Comparison of ENCODE assay signal across 17 cellular contexts in genomic region chr2:11168488-11168887, GRCh38. TPM values are rescaled to one million over a fixed set of nuclear protein-coding genes. Genes with fewer than 3 reads are reported as not detected.
DNase-seq lines count a peak whose midpoint lies in the region; ATAC-seq, FAIRE-seq and TF ChIP-seq lines count a peak whose summit lies in the region.
"Had no signal": no experiment of that assay in that cellular context is flagged by ENCODE, and none has a peak within 500 bp of the region (broad histone marks: within the 10 kb centered on the region; RNA-seq: fewer than 3 reads in every experiment).

No MANE protein-coding gene starts in this region.

- H3K79me2 ChIP-seq in H1 (ENCODE audit: control insufficient read depth in 1 of 2, insufficient read depth in 2 of 2, low read length in 2 of 2), result no peaks in the 10 kb centered on the region

- H3K23ac ChIP-seq in H1 (ENCODE audit: insufficient read length), result no peak overlapping the region

- no peaks in the 10 kb centered on the region for H3K79me1 ChIP-seq in H1 (ENCODE audit: low read depth, low read length)

- no peaks in the 10 kb centered on the region for H3K27me3 ChIP-seq in HL-60 (ENCODE audit: insufficient read depth, poor library complexity, severe bottlenecking)
- H3K27me3 ChIP-seq in H1 (replicated peaks in 1 of 4; ENCODE audit: control insufficient read depth in 3 of 4, extremely low read depth in 1 of 4, insufficient read depth in 3 of 4, low read length in 3 of 4), result no peaks in the 10 kb centered on the region
- no peaks in the 10 kb centered on the region for H3K27me3 ChIP-seq in spleen (replicated peaks in 1 of 7)
- H3K27me3 ChIP-seq in A673 (replicated peaks; ENCODE audit: insufficient read depth, low read depth, low read length, poor library complexity), result no peaks in the 10 kb centered on the region
- H3K27me3 ChIP-seq: BE2C had no signal

- no peak overlapping the region for H4K5ac ChIP-seq in H1 (ENCODE audit: insufficient read length, low read depth, low read length)

- H3K18ac ChIP-seq in H1 (ENCODE audit: extremely low read depth, low read length), result no peak overlapping the region

- intact Hi-C loops in spleen (cut with DNase I; ENCODE audit: low total_unique reads), result no loop called here
- intact Hi-C loops in A673 (cut with micrococcal nuclease; ENCODE audit: unreplicated experiment), result no loop called here

- peak; percentile 51 to 54 for DNase-seq in HL-60 (ENCODE audit: low read depth in 1 of 2, low spot score in 1 of 2)
- DNase-seq in SKM-1 (lab: John Stamatoyannopoulos, UW; ENCODE audit: unreplicated experiment), result peak; percentile 30
- DNase-seq in H1 (ENCODE audit: low read depth in 1 of 2, low spot score in 2 of 2), result no peak
- DNase-seq in spleen, result peak; percentile 69
- no peak for DNase-seq in A673 (ENCODE audit: low spot score)
- DNase-seq in stimulated activated CD4-positive, alpha-beta T cell treated with anti-CD3 and anti-CD28 coated beads, Interleukin-4, amount 100 ng/mL, for 24 hours, result no peak
- DNase-seq in activated T-cell treated with anti-CD3 and anti-CD28 coated beads, Interleukin-2, amount 50 U/mL, for 4 hours, result no peak
- DNase-seq: BE2C; CD8-positive, alpha-beta T cell; DMS79 treated with DMSO at 0.1 percent for 48 hours; GF-D8; Kasumi-1; NCI-H1436 treated with DMSO at 0.1 percent for 48 hours; NCI-H2107; PC-3 had no signal

- no peaks in the 10 kb centered on the region for H3K23me2 ChIP-seq in H1 (ENCODE audit: low read depth, low read length)

- no peak overlapping the region for H2AFZ ChIP-seq in H1 (ENCODE audit: low read length)

- H3K4me3 ChIP-seq in HL-60 (replicated peaks; ENCODE audit: insufficient read depth, low read length), result no peak overlapping the region
- H3K4me3 ChIP-seq in H1 (ENCODE audit: extremely low read depth in 1 of 4, insufficient read depth in 2 of 4, low read depth in 3 of 4, low read length in 4 of 4), result no peak overlapping the region
- no peak overlapping the region for H3K4me3 ChIP-seq in spleen
- H3K4me3 ChIP-seq in A673 (ENCODE audit: low read depth, low read length, poor library complexity, severe bottlenecking), result no peak overlapping the region

- no peak overlapping the region for H2BK12ac ChIP-seq in H1 (ENCODE audit: low read depth, low read length)

- no peak for FAIRE-seq in H1 (lab: Jason Lieb, UNC)
- FAIRE-seq: D721Med, H54 had no signal

- ATAC-seq in activated T-cell treated with anti-CD3 and anti-CD28 coated beads, Interleukin-2, amount 50 U/mL, for 4 hours, result no peak
- ATAC-seq: CD8-positive, alpha-beta T cell; PC-3 had no signal

- H3K4me1 ChIP-seq in H1 (replicated peaks in 1 of 4; ENCODE audit: control insufficient read depth in 3 of 4, insufficient read depth in 4 of 4, low read length in 3 of 4) (no peaks in the 10 kb centered on the region), spleen (peaks cover 0 to 6% (median 0%) of the 10 kb centered on the region in 6 donors), A673 (ENCODE audit: insufficient read depth, low read length, poor library complexity, severe bottlenecking) (no peaks in the 10 kb centered on the region)
- H3K4me1 ChIP-seq: BE2C had no signal

- H3K4me3 Mint-ChIP-seq in activated T-cell treated with anti-CD3 and anti-CD28 coated beads, Interleukin-2, amount 50 U/mL, for 4 hours, result no peak overlapping the region
- H3K4me3 Mint-ChIP-seq: CD8-positive, alpha-beta T cell had no signal

- no peak overlapping the region for H2BK15ac ChIP-seq in H1 (ENCODE audit: low read length)

- peak overlapping the region; percentile 35; the same call in 1 of the 2 replicates for H4K8ac ChIP-seq in H1 (ENCODE audit: extremely low read depth, insufficient read depth, low read length)

- no peak overlapping the region for H2BK5ac ChIP-seq in H1 (ENCODE audit: low read depth, low read length)

- H3K36me3 Mint-ChIP-seq in activated T-cell treated with anti-CD3 and anti-CD28 coated beads, Interleukin-2, amount 50 U/mL, for 4 hours (ENCODE audit: insufficient read depth), result peaks cover 7% of the 10 kb centered on the region

- POLR2A ChIA-PET in H1 (lab: Charles Lee; ENCODE audit: partially characterized antibody) (interaction anchor here (0.7 kb wide), 1 partner anchor 333 kb away, joined by 5 read pairs; no protein-coding TSS in a partner anchor), A673 (lab: Charles Lee; ENCODE audit: low non-redundant PET) (no interaction called here)

- TF ChIP-seq RAD21 in H1 (IDR thresholded peaks at IDR 0.05 in 1 of 2, conservative IDR thresholded peaks at IDR 0.05 in 1 of 2; ENCODE audit: low read depth in 2 of 2, low read length in 2 of 2), result no peak

- TF ChIP-seq POLR2A in H1 (IDR thresholded peaks at IDR 0.05; ENCODE audit: control extremely low read depth in 1 of 2, low read depth in 2 of 2, low read length in 2 of 2) (no peak), spleen (IDR thresholded peaks at IDR 0.05) (no peak)

- H3K27me3 Mint-ChIP-seq in activated T-cell treated with anti-CD3 and anti-CD28 coated beads, Interleukin-2, amount 50 U/mL, for 4 hours (ENCODE audit: low read depth), result no peaks in the 10 kb centered on the region

- no peaks in the 10 kb centered on the region for H3K4me1 Mint-ChIP-seq in activated T-cell treated with anti-CD3 and anti-CD28 coated beads, Interleukin-2, amount 50 U/mL, for 4 hours (ENCODE audit: low read depth)

- no peak overlapping the region for H3K4ac ChIP-seq in H1 (replicated peaks; ENCODE audit: insufficient read length, low read depth, low read length)

- CTCF ChIA-PET in H1 (lab: Charles Lee; ENCODE audit: partially characterized antibody), result interaction anchor here (0.6 to 1.8 kb wide), 9 partner anchors 9 to 243 kb away, joined by 3 to 13 read pairs (median 3); partner anchors contain the start of gene SLC66A3
- CTCF ChIA-PET in A673 (lab: Charles Lee), result interaction anchor here (0.5 kb wide), 2 partner anchors 13 to 244 kb away, joined by 3 to 8 read pairs; no protein-coding TSS in a partner anchor

- WGBS in H1 (ENCODE audit: extremely low coverage in 1 of 2, insufficient coverage in 1 of 2, insufficient read length in 1 of 2, insufficient replicate concordance in 2 of 2, low coverage in 1 of 2, low lambda C conversion rate in 2 of 2, missing lambda C conversion rate in 1 of 2), 2 experiments, result 80% methylated on average over 9 of the region's 9 CpGs; no CpG with 5 or more reads in 1 of the 2 experiments
- WGBS in spleen, 5 donors, result 73 to 88% (median 85%) methylated on average over 9 of the region's 9 CpGs

- no peak overlapping the region for H3K56ac ChIP-seq in H1 (replicated peaks; ENCODE audit: insufficient read length, low read depth, low read length)

- no peaks in the 10 kb centered on the region for H4K20me1 ChIP-seq in H1 (replicated peaks in 1 of 2; ENCODE audit: control insufficient read depth in 1 of 2, insufficient read depth in 2 of 2, low read length in 2 of 2)

- no peak overlapping the region for H3K4me2 ChIP-seq in H1 (ENCODE audit: insufficient read depth in 1 of 2, low read depth in 2 of 2, low read length in 2 of 2)

- H3K27ac ChIP-seq in HL-60 (replicated peaks) (no peak overlapping the region), H1 (ENCODE audit: low read depth, low read length) (no peak overlapping the region), spleen (peak overlapping the region in 5 of 8 donors; percentile 49 to 77 (median 66)), A673 (ENCODE audit: low read depth, low read length, poor library complexity, severe bottlenecking) (no peak overlapping the region)

- no TSS peak for BruUV-seq in A673 (replicated peaks; lab: Mats Ljungman, UMichigan)

- no peak for TF ChIP-seq EP300 in H1 (IDR thresholded peaks at IDR 0.05; ENCODE audit: borderline replicate concordance in 1 of 2, low read depth in 2 of 2, low read length in 2 of 2)

- H3K36me3 ChIP-seq in H1 (ENCODE audit: control insufficient read depth in 2 of 4, insufficient read depth in 4 of 4, low read length in 3 of 4) (no peaks in the 10 kb centered on the region), spleen (peaks cover 0 to 21% (median 0%) of the 10 kb centered on the region in 6 donors), A673 (ENCODE audit: insufficient read depth, low read length, poor library complexity, severe bottlenecking) (no peaks in the 10 kb centered on the region)
- H3K36me3 ChIP-seq: BE2C had no signal

- no peak overlapping the region for H3K14ac ChIP-seq in H1 (ENCODE audit: insufficient read length)

- H4K91ac ChIP-seq in H1 (replicated peaks; ENCODE audit: insufficient read length, low read length), result no peak overlapping the region

- TF ChIP-seq CTCF in HL-60 (IDR thresholded peaks at IDR 0.05; ENCODE audit: insufficient read depth, low read length), result no peak
- TF ChIP-seq CTCF in H1 (IDR thresholded peaks at IDR 0.05; ENCODE audit: control extremely low read depth in 1 of 3, insufficient read depth in 1 of 3, low read depth in 1 of 3, low read length in 3 of 3), result no peak
- TF ChIP-seq CTCF in spleen (IDR thresholded peaks at IDR 0.05 in 8 of 11, conservative IDR thresholded peaks at IDR 0.05 in 3 of 11), result no peak
- no peak for TF ChIP-seq CTCF in A673 (conservative IDR thresholded peaks at IDR 0.05; ENCODE audit: low read depth, low read length)

- H3K9me3 ChIP-seq in H1 (ENCODE audit: insufficient read depth in 2 of 2, low read depth in 1 of 2, low read length in 1 of 2) (no peaks in the 10 kb centered on the region), spleen (no peaks in the 10 kb centered on the region), A673 (ENCODE audit: low read depth, low read length, poor library complexity, severe bottlenecking) (no peaks in the 10 kb centered on the region)
- H3K9me3 ChIP-seq: BE2C had no signal

- no peak overlapping the region for H2BK120ac ChIP-seq in H1 (replicated peaks; ENCODE audit: low read depth, low read length)

- no peaks in the 10 kb centered on the region for H3K9me3 Mint-ChIP-seq in activated T-cell treated with anti-CD3 and anti-CD28 coated beads, Interleukin-2, amount 50 U/mL, for 4 hours
- H3K9me3 Mint-ChIP-seq: CD8-positive, alpha-beta T cell had no signal

- H3K9ac ChIP-seq in H1 (replicated peaks in 1 of 4; ENCODE audit: extremely low read depth in 1 of 4, low read depth in 3 of 4, low read length in 3 of 4), result no peak overlapping the region

- H2BK20ac ChIP-seq in H1 (ENCODE audit: low read length), result no peak overlapping the region

- H2AK5ac ChIP-seq in H1 (ENCODE audit: low read depth, low read length), result no peak overlapping the region

RNA-seq across cellular contexts. Expression of gene SLC66A3, which starts 13.2 kb away (rescaled TPM):
- total RNA-seq in H1 (2021; fragmentation: NEBNext Ultra II Directional; extraction: Animal tissue kit (Norgen Biotek cat#: 25700)), result 6.1 and 8.7 TPM in 2 replicates
- polyA plus RNA-seq in H1 (2011; rRNA removed) (27.8 and 31.1 TPM in 2 replicates), spleen (10 to 100 TPM; 16.8 to 26.8 (median 19.4) TPM)
- polyA plus RNA-seq in H1 (2011; cell fraction: cytosol; rRNA removed), result 21.8 TPM
- polyA plus RNA-seq in H1 (2011; cell fraction: nucleus; rRNA removed), result 24.2 TPM
- 10.1 to 16.7 TPM (median 11.9 TPM) in 4 replicates for polyA plus RNA-seq in H1 (2012, experiment 1 of 2)
- polyA plus RNA-seq in H1 (2012, experiment 2 of 2), result 3.1 TPM
- 19.6 TPM for polyA plus RNA-seq in H1 (2013, experiment 1 of 2)
- polyA plus RNA-seq in H1 (2013, experiment 2 of 2), result 23.9 TPM
- 22.9 and 30.0 TPM in 2 replicates for polyA minus RNA-seq in H1 (2011; rRNA and poly(A)+ RNA removed)
- polyA minus RNA-seq in H1 (2011; cell fraction: cytosol; rRNA and poly(A)+ RNA removed), result 10.8 TPM
- polyA minus RNA-seq in H1 (2011; cell fraction: nucleus; rRNA and poly(A)+ RNA removed), result 10.7 TPM
- total RNA-seq in spleen (10 to 100 TPM; 28.0 to 82.1 (median 53.8) TPM), A673 (2021) (2.7 and 4.2 TPM in 2 replicates)
- 1 to 10 TPM; 5.3 to 6.9 (median 6.7) TPM for total RNA-seq in activated T-cell treated with anti-CD3 and anti-CD28 coated beads, Interleukin-2, amount 50 U/mL, for 4 hours

Comparison
In these comparisons a context has a peak if more than half of its experiments do, and no peak if none do; other contexts are left out.
1. DNase-seq: peak in HL-60 (2 of 2), SKM-1 (single experiment) and spleen (single experiment); none in H1 (0 of 2), A673 (single experiment), stimulated activated CD4-positive, alpha-beta T cell treated with anti-CD3 and anti-CD28 coated beads, Interleukin-4, amount 100 ng/mL, for 24 hours (single experiment) and activated T-cell treated with anti-CD3 and anti-CD28 coated beads, Interleukin-2, amount 50 U/mL, for 4 hours (single experiment).
2. H3K27ac ChIP-seq: peak in spleen (5 of 8); none in HL-60 (single experiment), H1 (single experiment) and A673 (single experiment).